Comparison of ENCODE assay signal across 8 cellular contexts in genomic region chr19:53468628-53469027, GRCh38. TPM values are rescaled to one million over a fixed set of nuclear protein-coding genes. Genes with fewer than 3 reads are reported as not detected.
DNase-seq lines count a peak whose midpoint lies in the region; ATAC-seq and TF ChIP-seq lines count a peak whose summit lies in the region.
"Not testable (repeated sequence)": the region's sequence is repeated elsewhere in the genome, so short reads cannot be mapped to it uniquely, and the experiment has no call there.

No MANE protein-coding gene starts in this region.

- H3K27ac Mint-ChIP-seq in HFFc6; activated T-helper 17 cell treated with anti-CD3 and anti-CD28 coated beads, Interleukin-2, amount 50 U/mL, for 72 hours; natural killer cell treated with Interleukin-12 subunit alpha and Interleukin-12 subunit beta and Interleukin-15 and Interleukin-18, amount 100 ng/mL, for 72 hours: not testable (repeated sequence)
- H3K27ac Mint-ChIP-seq in T-cell, result peak overlapping the region; percentile 14 to 56

- H3K27me3 Mint-ChIP-seq in HFFc6 (ENCODE audit: insufficient read depth); T-cell; activated T-helper 17 cell treated with anti-CD3 and anti-CD28 coated beads, Interleukin-2, amount 50 U/mL, for 72 hours; natural killer cell treated with Interleukin-12 subunit alpha and Interleukin-12 subunit beta and Interleukin-15 and Interleukin-18, amount 100 ng/mL, for 72 hours: not testable (repeated sequence)

- H3K4me3 Mint-ChIP-seq in HFFc6 (peak overlapping the region; percentile 91), T-cell (peak overlapping the region; percentile 88 to 90 (median 90))
- peak overlapping the region; percentile 82 for H3K4me3 Mint-ChIP-seq in activated T-helper 17 cell treated with anti-CD3 and anti-CD28 coated beads, Interleukin-2, amount 50 U/mL, for 72 hours
- H3K4me3 Mint-ChIP-seq in natural killer cell treated with Interleukin-12 subunit alpha and Interleukin-12 subunit beta and Interleukin-15 and Interleukin-18, amount 100 ng/mL, for 72 hours, result peak overlapping the region; percentile 83

- CTCF ChIA-PET in AG04450 (lab: Charles Lee); T-cell (lab: Charles Lee): not testable (repeated sequence)

- TF ChIP-seq CTCF in AG04450 (IDR thresholded peaks at IDR 0.05; ENCODE audit: low read depth, low read length); HFFc6 (IDR thresholded peaks at IDR 0.05); smooth muscle cell (IDR thresholded peaks at IDR 0.05; ENCODE audit: borderline replicate concordance, insufficient read depth, poor library complexity, severe bottlenecking): not testable (repeated sequence)

- DNase-seq in AG04450 (ENCODE audit: low read depth, low spot score); HFFc6; T-cell; iPS DF 6.9 (ENCODE audit: low read depth, low spot score); natural killer cell treated with Interleukin-12 subunit alpha and Interleukin-12 subunit beta and Interleukin-15 and Interleukin-18, amount 100 ng/mL, for 72 hours (ENCODE audit: low spot score); smooth muscle cell (lab: John Stamatoyannopoulos, UW; ENCODE audit: unreplicated experiment): not testable (repeated sequence)

- H3K27ac ChIP-seq in AG04450 (ENCODE audit: low read depth, low read length); duodenal mucosa (ENCODE audit: low read depth, low read length); iPS DF 6.9 (ENCODE audit: low read length); smooth muscle cell (ENCODE audit: low read depth): not testable (repeated sequence)

- H3F3A ChIP-seq in smooth muscle cell (ENCODE audit: low read depth), result not testable (repeated sequence)

- H3K9me3 Mint-ChIP-seq in HFFc6 (peaks cover 22% of the 10 kb centered on the region), T-cell (peaks cover 9 to 16% (median 12%) of the 10 kb centered on the region in 3 donors)
- H3K9me3 Mint-ChIP-seq in activated T-helper 17 cell treated with anti-CD3 and anti-CD28 coated beads, Interleukin-2, amount 50 U/mL, for 72 hours, result peaks cover 17% of the 10 kb centered on the region
- H3K9me3 Mint-ChIP-seq in natural killer cell treated with Interleukin-12 subunit alpha and Interleukin-12 subunit beta and Interleukin-15 and Interleukin-18, amount 100 ng/mL, for 72 hours, result not testable (repeated sequence)

- H3K36me3 ChIP-seq in duodenal mucosa (ENCODE audit: control insufficient read depth in 1 of 2, insufficient read depth in 2 of 2, low read length in 2 of 2); iPS DF 6.9 (ENCODE audit: control insufficient read depth, insufficient read depth, low read length); smooth muscle cell (ENCODE audit: low read depth): not testable (repeated sequence)

- not testable (repeated sequence) for H3K4me1 Mint-ChIP-seq in HFFc6 (ENCODE audit: low read depth)
- peaks cover 27 to 45% (median 30%) of the 10 kb centered on the region in 3 donors for H3K4me1 Mint-ChIP-seq in T-cell
- peaks cover 11% of the 10 kb centered on the region for H3K4me1 Mint-ChIP-seq in activated T-helper 17 cell treated with anti-CD3 and anti-CD28 coated beads, Interleukin-2, amount 50 U/mL, for 72 hours
- peaks cover 16 to 17% of the 10 kb centered on the region in 2 donors for H3K4me1 Mint-ChIP-seq in natural killer cell treated with Interleukin-12 subunit alpha and Interleukin-12 subunit beta and Interleukin-15 and Interleukin-18, amount 100 ng/mL, for 72 hours (ENCODE audit: low read depth in 2 of 2)

- H3K36me3 Mint-ChIP-seq in HFFc6 (ENCODE audit: low read depth) (peaks cover 16% of the 10 kb centered on the region; the same call in 1 of the 2 replicates), T-cell (peaks cover 43% of the 10 kb centered on the region)
- peaks cover 41% of the 10 kb centered on the region for H3K36me3 Mint-ChIP-seq in activated T-helper 17 cell treated with anti-CD3 and anti-CD28 coated beads, Interleukin-2, amount 50 U/mL, for 72 hours (ENCODE audit: low read depth)
- peaks cover 15% of the 10 kb centered on the region for H3K36me3 Mint-ChIP-seq in natural killer cell treated with Interleukin-12 subunit alpha and Interleukin-12 subunit beta and Interleukin-15 and Interleukin-18, amount 100 ng/mL, for 72 hours

- H3K27me3 ChIP-seq in AG04450 (ENCODE audit: control insufficient read depth, insufficient read depth, low read length); duodenal mucosa (ENCODE audit: control insufficient read depth in 1 of 2, insufficient read depth in 2 of 2, low read length in 2 of 2); iPS DF 6.9 (ENCODE audit: control insufficient read depth, insufficient read depth, low read length); smooth muscle cell (ENCODE audit: low read depth): not testable (repeated sequence)

- H3K4me3 ChIP-seq in AG04450 (ENCODE audit: low read depth, low read length) (peak overlapping the region; percentile 81), duodenal mucosa (ENCODE audit: low read depth in 1 of 2, low read length in 2 of 2) (peak overlapping the region; percentile 86 to 90), iPS DF 6.9 (ENCODE audit: low read length) (peak overlapping the region; percentile 88; the same call in 1 of the 2 replicates), smooth muscle cell (peak overlapping the region; percentile 95)

- ATAC-seq in T-cell (replicated peaks in 1 of 4); activated T-helper 17 cell treated with anti-CD3 and anti-CD28 coated beads, Interleukin-2, amount 50 U/mL, for 72 hours (replicated peaks); natural killer cell treated with Interleukin-12 subunit alpha and Interleukin-12 subunit beta and Interleukin-15 and Interleukin-18, amount 100 ng/mL, for 72 hours: not testable (repeated sequence)

- peak overlapping the region; percentile 93 for H3K4me2 ChIP-seq in smooth muscle cell

- POLR2A ChIA-PET in AG04450 (lab: Yijun Ruan, JAX); T-cell (lab: Charles Lee): not testable (repeated sequence)

- H4K20me1 ChIP-seq in smooth muscle cell (ENCODE audit: low read depth), result not testable (repeated sequence)

- WGBS in iPS DF 6.9 (ENCODE audit: insufficient coverage, insufficient read length), result no CpG with 5 or more reads among the region's 8 CpGs
- WGBS in smooth muscle cell (ENCODE audit: low lambda C conversion rate), result 15% methylated on average over 8 of the region's 8 CpGs

- not testable (repeated sequence) for H3K9me3 ChIP-seq in AG04450 (ENCODE audit: control insufficient read depth, insufficient read depth, low read length); duodenal mucosa (ENCODE audit: control insufficient read depth in 1 of 2, low read length in 2 of 2); iPS DF 6.9 (ENCODE audit: control insufficient read depth, insufficient read depth, low read length); smooth muscle cell (replicated peaks; ENCODE audit: low read depth)

- peaks cover 19% of the 10 kb centered on the region for H3K79me2 ChIP-seq in smooth muscle cell (ENCODE audit: low read depth)

- H2AFZ ChIP-seq in smooth muscle cell (ENCODE audit: low read depth), result not testable (repeated sequence)

- H3K4me1 ChIP-seq in duodenal mucosa (ENCODE audit: control insufficient read depth in 1 of 2, insufficient read depth in 2 of 2, low read length in 2 of 2); iPS DF 6.9 (ENCODE audit: control insufficient read depth, insufficient read depth, low read length); smooth muscle cell (ENCODE audit: low read depth): not testable (repeated sequence)

- not testable (repeated sequence) for H3K9ac ChIP-seq in duodenal mucosa (ENCODE audit: low read depth in 1 of 2, low read length in 2 of 2); smooth muscle cell (ENCODE audit: low read depth)

RNA-seq across cellular contexts. Expression of gene ZNF813, which starts 1.1 kb away (rescaled TPM):
- polyA plus RNA-seq in AG04450 (2011; rRNA removed) (1.7 and 2.1 TPM in 2 replicates), smooth muscle cell (2.4 TPM in 2 replicates)
- 2.5 and 5.2 TPM in 2 replicates for polyA minus RNA-seq in AG04450 (2011; rRNA and poly(A)+ RNA removed)
- 1 to 10 TPM; 2.0 to 6.4 (median 3.4) TPM for total RNA-seq in HFFc6 (2021; fragmentation: NEBNext Ultra II Directional; extraction: Animal tissue kit (Norgen Biotek cat#: 25700))
- total RNA-seq in T-cell (1 to 10 TPM; 4.4 to 7.6 (median 6.6) TPM), smooth muscle cell (5.4 and 5.9 TPM in 2 replicates)
- total RNA-seq in activated T-helper 17 cell treated with anti-CD3 and anti-CD28 coated beads, Interleukin-2, amount 50 U/mL, for 72 hours, result 1 to 10 TPM; 3.4 to 8.4 TPM
- 1 to 10 TPM; 3.9 to 6.2 TPM for total RNA-seq in natural killer cell treated with Interleukin-12 subunit alpha and Interleukin-12 subunit beta and Interleukin-15 and Interleukin-18, amount 100 ng/mL, for 72 hours

RNA-seq across cellular contexts. Expression of gene ZNF761, which starts 36.8 kb away (rescaled TPM):
- polyA plus RNA-seq in AG04450 (2011; rRNA removed), result 9.1 and 12.5 TPM in 2 replicates
- 7.5 and 13.2 TPM in 2 replicates for polyA minus RNA-seq in AG04450 (2011; rRNA and poly(A)+ RNA removed)
- 10 to 100 TPM in 3 of 6 experiments, 1 to 10 TPM in 3; 9.5 to 11.1 (median 10.0) TPM for total RNA-seq in HFFc6 (2021; fragmentation: NEBNext Ultra II Directional; extraction: Animal tissue kit (Norgen Biotek cat#: 25700))
- total RNA-seq in T-cell, result 10 to 100 TPM in 3 of 5 donors, 1 to 10 TPM in 2; 9.6 to 14.5 (median 13.0) TPM
- total RNA-seq in activated T-helper 17 cell treated with anti-CD3 and anti-CD28 coated beads, Interleukin-2, amount 50 U/mL, for 72 hours, result 10 to 100 TPM; 10.9 to 14.2 TPM
- 10 to 100 TPM; 10.9 to 15.4 TPM for total RNA-seq in natural killer cell treated with Interleukin-12 subunit alpha and Interleukin-12 subunit beta and Interleukin-15 and Interleukin-18, amount 100 ng/mL, for 72 hours
- total RNA-seq in smooth muscle cell, result 14.5 and 24.1 TPM in 2 replicates
- polyA plus RNA-seq in smooth muscle cell, result 10.4 and 11.0 TPM in 2 replicates
